ENCODE assay signal across 1 cellular context in the genomic region with DNA sequence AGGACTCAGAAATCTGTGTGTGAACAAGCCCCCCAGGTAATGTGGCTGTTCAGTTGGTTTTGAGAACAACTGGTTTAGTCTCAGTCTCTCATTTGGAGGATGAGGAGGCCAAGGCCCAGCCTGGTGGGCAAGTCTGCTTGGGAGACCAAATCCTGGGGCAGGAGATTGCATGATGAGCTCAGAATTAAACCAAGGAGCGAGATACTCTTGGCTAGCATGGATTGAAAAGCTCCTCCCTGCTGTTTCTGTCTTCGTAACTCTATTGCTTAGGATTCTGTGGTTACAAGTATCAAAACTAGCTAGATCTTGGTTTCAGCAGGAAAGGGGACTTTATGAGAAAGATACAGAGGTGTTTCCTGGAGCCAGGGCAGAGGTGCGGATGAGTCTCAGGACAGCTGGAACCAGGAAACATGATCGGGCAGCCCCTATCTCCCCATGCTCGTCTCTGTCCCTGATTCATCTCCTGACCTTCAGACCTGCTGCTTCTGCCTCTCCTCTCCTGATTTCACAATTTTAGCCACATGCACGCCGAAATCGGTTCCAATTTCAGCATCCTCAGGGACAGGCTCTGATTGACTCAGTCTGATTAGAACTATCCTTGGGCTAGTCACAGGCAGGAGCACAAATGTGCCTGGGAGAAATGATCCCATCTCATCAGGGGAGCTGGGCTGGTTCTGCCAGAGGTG.
TF ChIP-seq lines count a peak whose summit lies in the region.

No MANE protein-coding gene starts in this region.

TF ChIP-seq in GM23338, 12 proteins besides CTCF, POLR2A, EP300 and RAD21 (continued from another document):
- TF ChIP-seq, protein P1, sequence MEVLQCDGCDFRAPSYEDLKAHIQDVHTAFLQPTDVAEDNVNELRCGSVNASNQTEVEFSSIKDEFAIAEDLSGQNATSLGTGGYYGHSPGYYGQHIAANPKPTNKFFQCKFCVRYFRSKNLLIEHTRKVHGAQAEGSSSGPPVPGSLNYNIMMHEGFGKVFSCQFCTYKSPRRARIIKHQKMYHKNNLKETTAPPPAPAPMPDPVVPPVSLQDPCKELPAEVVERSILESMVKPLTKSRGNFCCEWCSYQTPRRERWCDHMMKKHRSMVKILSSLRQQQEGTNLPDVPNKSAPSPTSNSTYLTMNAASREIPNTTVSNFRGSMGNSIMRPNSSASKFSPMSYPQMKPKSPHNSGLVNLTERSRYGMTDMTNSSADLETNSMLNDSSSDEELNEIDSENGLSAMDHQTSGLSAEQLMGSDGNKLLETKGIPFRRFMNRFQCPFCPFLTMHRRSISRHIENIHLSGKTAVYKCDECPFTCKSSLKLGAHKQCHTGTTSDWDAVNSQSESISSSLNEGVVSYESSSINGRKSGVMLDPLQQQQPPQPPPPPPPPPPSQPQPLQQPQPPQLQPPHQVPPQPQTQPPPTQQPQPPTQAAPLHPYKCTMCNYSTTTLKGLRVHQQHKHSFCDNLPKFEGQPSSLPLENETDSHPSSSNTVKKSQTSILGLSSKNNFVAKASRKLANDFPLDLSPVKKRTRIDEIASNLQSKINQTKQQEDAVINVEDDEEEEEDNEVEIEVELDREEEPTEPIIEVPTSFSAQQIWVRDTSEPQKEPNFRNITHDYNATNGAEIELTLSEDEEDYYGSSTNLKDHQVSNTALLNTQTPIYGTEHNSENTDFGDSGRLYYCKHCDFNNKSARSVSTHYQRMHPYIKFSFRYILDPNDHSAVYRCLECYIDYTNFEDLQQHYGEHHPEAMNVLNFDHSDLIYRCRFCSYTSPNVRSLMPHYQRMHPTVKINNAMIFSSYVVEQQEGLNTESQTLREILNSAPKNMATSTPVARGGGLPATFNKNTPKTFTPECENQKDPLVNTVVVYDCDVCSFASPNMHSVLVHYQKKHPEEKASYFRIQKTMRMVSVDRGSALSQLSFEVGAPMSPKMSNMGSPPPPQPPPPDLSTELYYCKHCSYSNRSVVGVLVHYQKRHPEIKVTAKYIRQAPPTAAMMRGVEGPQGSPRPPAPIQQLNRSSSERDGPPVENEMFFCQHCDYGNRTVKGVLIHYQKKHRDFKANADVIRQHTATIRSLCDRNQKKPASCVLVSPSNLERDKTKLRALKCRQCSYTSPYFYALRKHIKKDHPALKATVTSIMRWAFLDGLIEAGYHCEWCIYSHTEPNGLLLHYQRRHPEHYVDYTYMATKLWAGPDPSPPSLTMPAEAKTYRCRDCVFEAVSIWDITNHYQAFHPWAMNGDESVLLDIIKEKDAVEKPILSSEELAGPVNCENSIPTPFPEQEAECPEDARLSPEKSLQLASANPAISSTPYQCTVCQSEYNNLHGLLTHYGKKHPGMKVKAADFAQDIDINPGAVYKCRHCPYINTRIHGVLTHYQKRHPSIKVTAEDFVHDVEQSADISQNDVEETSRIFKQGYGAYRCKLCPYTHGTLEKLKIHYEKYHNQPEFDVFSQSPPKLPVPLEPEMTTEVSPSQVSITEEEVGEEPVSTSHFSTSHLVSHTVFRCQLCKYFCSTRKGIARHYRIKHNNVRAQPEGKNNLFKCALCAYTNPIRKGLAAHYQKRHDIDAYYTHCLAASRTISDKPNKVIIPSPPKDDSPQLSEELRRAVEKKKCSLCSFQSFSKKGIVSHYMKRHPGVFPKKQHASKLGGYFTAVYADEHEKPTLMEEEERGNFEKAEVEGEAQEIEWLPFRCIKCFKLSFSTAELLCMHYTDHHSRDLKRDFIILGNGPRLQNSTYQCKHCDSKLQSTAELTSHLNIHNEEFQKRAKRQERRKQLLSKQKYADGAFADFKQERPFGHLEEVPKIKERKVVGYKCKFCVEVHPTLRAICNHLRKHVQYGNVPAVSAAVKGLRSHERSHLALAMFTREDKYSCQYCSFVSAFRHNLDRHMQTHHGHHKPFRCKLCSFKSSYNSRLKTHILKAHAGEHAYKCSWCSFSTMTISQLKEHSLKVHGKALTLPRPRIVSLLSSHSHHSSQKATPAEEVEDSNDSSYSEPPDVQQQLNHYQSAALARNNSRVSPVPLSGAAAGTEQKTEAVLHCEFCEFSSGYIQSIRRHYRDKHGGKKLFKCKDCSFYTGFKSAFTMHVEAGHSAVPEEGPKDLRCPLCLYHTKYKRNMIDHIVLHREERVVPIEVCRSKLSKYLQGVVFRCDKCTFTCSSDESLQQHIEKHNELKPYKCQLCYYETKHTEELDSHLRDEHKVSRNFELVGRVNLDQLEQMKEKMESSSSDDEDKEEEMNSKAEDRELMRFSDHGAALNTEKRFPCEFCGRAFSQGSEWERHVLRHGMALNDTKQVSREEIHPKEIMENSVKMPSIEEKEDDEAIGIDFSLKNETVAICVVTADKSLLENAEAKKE (CRISPR knock-in tag; IDR thresholded peaks at IDR 0.05), result no peak
- TF ChIP-seq NANOG (IDR thresholded peaks at IDR 0.05; ENCODE audit: borderline replicate concordance) (no peak), JUNB (IDR thresholded peaks at IDR 0.05; ENCODE audit: unreplicated experiment) (no peak), EZH2 (IDR thresholded peaks at IDR 0.05; ENCODE audit: low read depth, unreplicated experiment) (no peak), ZNF114 (CRISPR knock-in tag; IDR thresholded peaks at IDR 0.05) (no peak), POLR2AphosphoS5 (IDR thresholded peaks at IDR 0.05; ENCODE audit: low read depth) (no peak), CREB1 (CRISPR knock-in tag; IDR thresholded peaks at IDR 0.05; ENCODE audit: low read depth) (no peak), EZH2phosphoT487 (IDR thresholded peaks at IDR 0.05; ENCODE audit: unreplicated experiment) (no peak), STAT1 (IDR thresholded peaks at IDR 0.05; ENCODE audit: unreplicated experiment) (no peak)
- TF ChIP-seq, protein P2, sequence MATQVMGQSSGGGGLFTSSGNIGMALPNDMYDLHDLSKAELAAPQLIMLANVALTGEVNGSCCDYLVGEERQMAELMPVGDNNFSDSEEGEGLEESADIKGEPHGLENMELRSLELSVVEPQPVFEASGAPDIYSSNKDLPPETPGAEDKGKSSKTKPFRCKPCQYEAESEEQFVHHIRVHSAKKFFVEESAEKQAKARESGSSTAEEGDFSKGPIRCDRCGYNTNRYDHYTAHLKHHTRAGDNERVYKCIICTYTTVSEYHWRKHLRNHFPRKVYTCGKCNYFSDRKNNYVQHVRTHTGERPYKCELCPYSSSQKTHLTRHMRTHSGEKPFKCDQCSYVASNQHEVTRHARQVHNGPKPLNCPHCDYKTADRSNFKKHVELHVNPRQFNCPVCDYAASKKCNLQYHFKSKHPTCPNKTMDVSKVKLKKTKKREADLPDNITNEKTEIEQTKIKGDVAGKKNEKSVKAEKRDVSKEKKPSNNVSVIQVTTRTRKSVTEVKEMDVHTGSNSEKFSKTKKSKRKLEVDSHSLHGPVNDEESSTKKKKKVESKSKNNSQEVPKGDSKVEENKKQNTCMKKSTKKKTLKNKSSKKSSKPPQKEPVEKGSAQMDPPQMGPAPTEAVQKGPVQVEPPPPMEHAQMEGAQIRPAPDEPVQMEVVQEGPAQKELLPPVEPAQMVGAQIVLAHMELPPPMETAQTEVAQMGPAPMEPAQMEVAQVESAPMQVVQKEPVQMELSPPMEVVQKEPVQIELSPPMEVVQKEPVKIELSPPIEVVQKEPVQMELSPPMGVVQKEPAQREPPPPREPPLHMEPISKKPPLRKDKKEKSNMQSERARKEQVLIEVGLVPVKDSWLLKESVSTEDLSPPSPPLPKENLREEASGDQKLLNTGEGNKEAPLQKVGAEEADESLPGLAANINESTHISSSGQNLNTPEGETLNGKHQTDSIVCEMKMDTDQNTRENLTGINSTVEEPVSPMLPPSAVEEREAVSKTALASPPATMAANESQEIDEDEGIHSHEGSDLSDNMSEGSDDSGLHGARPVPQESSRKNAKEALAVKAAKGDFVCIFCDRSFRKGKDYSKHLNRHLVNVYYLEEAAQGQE (IDR thresholded peaks at IDR 0.05; ENCODE audit: unreplicated experiment), result no peak
